In genomic region chr13:46571189-46571901, GRCh38 we compare ENCODE assay signal across 8 cellular contexts.
DNase-seq lines count a peak whose midpoint lies in the region; ATAC-seq and TF ChIP-seq lines count a peak whose summit lies in the region.

No MANE protein-coding gene starts in this region.

- peaks cover 45% of the 10 kb centered on the region for H3K4me1 Mint-ChIP-seq in nephron progenitor cell

- no peak overlapping the region for H3K4me3 Mint-ChIP-seq in nephron progenitor cell

- H3K27me3 Mint-ChIP-seq in nephron progenitor cell (ENCODE audit: low read depth, poor library complexity) = no peaks in the 10 kb centered on the region

- H3K36me3 Mint-ChIP-seq in nephron progenitor cell (ENCODE audit: low read depth) = peaks cover 13% of the 10 kb centered on the region

- TF ChIP-seq CTCF in fibroblast of pulmonary artery (IDR thresholded peaks at IDR 0.05; ENCODE audit: low read length, missing control alignments) = no peak
- no peak for TF ChIP-seq CTCF in nephron progenitor cell (IDR thresholded peaks at IDR 0.05)

- in situ Hi-C loops in ACHN (cut with HindIII; ENCODE audit: low pct_ligation_motif_present, low pct_unique_long_range_greater_than_20kb, low sequenced_read_pairs) = no loop called here

- no peak overlapping the region for H3K4me3 ChIP-seq in fibroblast of pulmonary artery (replicated peaks; ENCODE audit: low read depth, low read length)

- ATAC-seq in GM18870 (IDR thresholded peaks at IDR 0.05; ENCODE audit: unreplicated experiment) (peak; percentile 71), HG03558 (IDR thresholded peaks at IDR 0.05; ENCODE audit: extremely low read depth, unreplicated experiment) (peak; percentile 52)

- DNase-seq in ACHN = peak; percentile 34
- DNase-seq in fibroblast of pulmonary artery (ENCODE audit: low read depth) = peak; percentile 75
- no peak for DNase-seq in NCI-H2107 treated with DMSO at 0.1 percent for 48 hours (lab: John Stamatoyannopoulos, UW; ENCODE audit: unreplicated experiment)
- no peak for DNase-seq in nephron progenitor cell
- no peak for DNase-seq in effector CD8-positive, alpha-beta T cell (lab: John Stamatoyannopoulos, UW)
- DNase-seq in MV-4-11 (lab: John Stamatoyannopoulos, UW) = no peak

- no peak overlapping the region for H3K27ac Mint-ChIP-seq in nephron progenitor cell

- H3K9me3 Mint-ChIP-seq in nephron progenitor cell = peaks cover 7% of the 10 kb centered on the region

Comparison
In these comparisons a context has a peak if more than half of its experiments do, and no peak if none do; other contexts are left out.
1. DNase-seq: peak in ACHN (single experiment) and fibroblast of pulmonary artery (single experiment); none in NCI-H2107 treated with DMSO at 0.1 percent for 48 hours (single experiment), nephron progenitor cell (single experiment), effector CD8-positive, alpha-beta T cell (single experiment) and MV-4-11 (single experiment).